In genomic region chrX:120144178-120144844, GRCh38 we compare ENCODE assay signal across 1 cellular context.
A peak's percentile ranks its signal among the peaks of the same experiment; 100 is the strongest.
TF ChIP-seq lines count a peak whose summit lies in the region.

No MANE protein-coding gene starts in this region.

TF ChIP-seq in GM12878, 131 proteins besides CTCF, POLR2A, EP300 and RAD21:
- TF ChIP-seq ETV6 (conservative IDR thresholded peaks at IDR 0.05 in 1 of 2, IDR thresholded peaks at IDR 0.05 in 1 of 2; ENCODE audit: borderline replicate concordance in 1 of 2, low read depth in 1 of 2), result peak in 1 of 2 experiments; percentile 67; a peak in 1 of 4 replicates
- TF ChIP-seq CHD4 (IDR thresholded peaks at IDR 0.05), result no peak
- peak; percentile 39; the same call in 1 of the 2 replicates for TF ChIP-seq IKZF1 (conservative IDR thresholded peaks at IDR 0.05)
- TF ChIP-seq EED (IDR thresholded peaks at IDR 0.05; ENCODE audit: low read depth), result peak; percentile 50
- TF ChIP-seq IKZF2 (IDR thresholded peaks at IDR 0.05), result peak in 1 of 2 experiments; percentile 40; a peak in 1 of 4 replicates
- TF ChIP-seq, protein P1, sequence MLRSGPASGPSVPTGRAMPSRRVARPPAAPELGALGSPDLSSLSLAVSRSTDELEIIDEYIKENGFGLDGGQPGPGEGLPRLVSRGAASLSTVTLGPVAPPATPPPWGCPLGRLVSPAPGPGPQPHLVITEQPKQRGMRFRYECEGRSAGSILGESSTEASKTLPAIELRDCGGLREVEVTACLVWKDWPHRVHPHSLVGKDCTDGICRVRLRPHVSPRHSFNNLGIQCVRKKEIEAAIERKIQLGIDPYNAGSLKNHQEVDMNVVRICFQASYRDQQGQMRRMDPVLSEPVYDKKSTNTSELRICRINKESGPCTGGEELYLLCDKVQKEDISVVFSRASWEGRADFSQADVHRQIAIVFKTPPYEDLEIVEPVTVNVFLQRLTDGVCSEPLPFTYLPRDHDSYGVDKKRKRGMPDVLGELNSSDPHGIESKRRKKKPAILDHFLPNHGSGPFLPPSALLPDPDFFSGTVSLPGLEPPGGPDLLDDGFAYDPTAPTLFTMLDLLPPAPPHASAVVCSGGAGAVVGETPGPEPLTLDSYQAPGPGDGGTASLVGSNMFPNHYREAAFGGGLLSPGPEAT (IDR thresholded peaks at IDR 0.05; ENCODE audit: low read depth), result peak; percentile 25; the same call in 1 of the 2 replicates
- TF ChIP-seq NFXL1 (IDR thresholded peaks at IDR 0.05; ENCODE audit: borderline replicate concordance), result no peak
